In genomic region chr2:26316845-26317244, GRCh38 we compare ENCODE assay signal across 1 cellular context.
TF ChIP-seq lines count a peak whose summit lies in the region.

No MANE protein-coding gene starts in this region.

TF ChIP-seq in K562, 482 proteins besides CTCF, POLR2A, EP300 and RAD21:
- TF ChIP-seq HDAC2 (IDR thresholded peaks at IDR 0.05) (0 out of 2 replicates have a peak, but pooled peaks have one; percentile 40), FOXA3 (CRISPR knock-in tag; conservative IDR thresholded peaks at IDR 0.05 in 1 of 2, IDR thresholded peaks at IDR 0.05 in 1 of 2) (peak in 1 of 2 experiments; percentile 12; a peak in 1 of 4 replicates), SMARCE1 (IDR thresholded peaks at IDR 0.05) (peak; percentile 79; the same call in 1 of the 2 replicates), CBFA2T2 (conservative IDR thresholded peaks at IDR 0.05) (peak; percentile 83), CBFA2T3 (IDR thresholded peaks at IDR 0.05) (peak; percentile 89), MTA3 (IDR thresholded peaks at IDR 0.05; ENCODE audit: borderline replicate concordance) (peak; percentile 40; the same call in 1 of the 2 replicates), SLC30A9 (CRISPR knock-in tag; IDR thresholded peaks at IDR 0.05) (no peak), SMAD2 (IDR thresholded peaks at IDR 0.05; ENCODE audit: low read depth, low read length) (no peak), BACH1 (tag; IDR thresholded peaks at IDR 0.05) (no peak), PHB2 (IDR thresholded peaks at IDR 0.05; ENCODE audit: low read depth) (0 out of 2 replicates have a peak, but pooled peaks have one; percentile 22), SOX6 (IDR thresholded peaks at IDR 0.05) (peak; percentile 60; the same call in 1 of the 2 replicates), POLR2AphosphoS5 (IDR thresholded peaks at IDR 0.05; ENCODE audit: control insufficient read depth, insufficient read depth, low read depth, low read length) (peak; percentile 50; the same call in 1 of the 2 replicates), SMARCC2 (IDR thresholded peaks at IDR 0.05; ENCODE audit: low read depth) (peak; percentile 51; the same call in 1 of the 2 replicates), UBTF (IDR thresholded peaks at IDR 0.05; ENCODE audit: borderline replicate concordance in 1 of 2, low read depth in 2 of 2, low read length in 2 of 2) (peak in 1 of 2 experiments; percentile 50; a peak in 1 of 4 replicates), TCFL5 (CRISPR knock-in tag; conservative IDR thresholded peaks at IDR 0.05) (no peak), HDAC1 (IDR thresholded peaks at IDR 0.05) (peak in 1 of 2 experiments; percentile 66; a peak in 2 of 4 replicates), POLR3A (IDR thresholded peaks at IDR 0.05; ENCODE audit: borderline replicate concordance, extremely low read depth, insufficient read depth, insufficient read length) (no peak), GATA2 (CRISPR knock-in tag; IDR thresholded peaks at IDR 0.05) (peak; percentile 42; the same call in 1 of the 2 replicates), MYBL2 (IDR thresholded peaks at IDR 0.05; ENCODE audit: low read depth) (no peak), MYBL2 (CRISPR knock-in tag; IDR thresholded peaks at IDR 0.05; ENCODE audit: borderline replicate concordance) (no peak), MECOM (CRISPR knock-in tag; IDR thresholded peaks at IDR 0.05) (0 out of 2 replicates have a peak, but pooled peaks have one; percentile 35), SMARCA4 (IDR thresholded peaks at IDR 0.05) (peak; percentile 80), TFAP4 (CRISPR knock-in tag; IDR thresholded peaks at IDR 0.05; ENCODE audit: borderline replicate concordance) (peak; percentile 85; the same call in 1 of the 2 replicates), ARID1B (IDR thresholded peaks at IDR 0.05) (peak; percentile 94), TAL1 (IDR thresholded peaks at IDR 0.05) (peak; percentile 83), RCOR1 (IDR thresholded peaks at IDR 0.05; ENCODE audit: borderline replicate concordance in 1 of 2, low read depth in 2 of 2, low read length in 2 of 2) (peak in 1 of 2 experiments; percentile 73; a peak in 1 of 4 replicates), PRDM10 (IDR thresholded peaks at IDR 0.05; ENCODE audit: partially characterized antibody) (no peak), FOSL1 (tag; conservative IDR thresholded peaks at IDR 0.05) (no peak), CXXC5 (CRISPR knock-in tag; IDR thresholded peaks at IDR 0.05) (peak; percentile 51), NRF1 (conservative IDR thresholded peaks at IDR 0.05 in 1 of 2, IDR thresholded peaks at IDR 0.05 in 1 of 2) (peak in 1 of 2 experiments; percentile 28; a peak in 1 of 4 replicates), MBD2 (IDR thresholded peaks at IDR 0.05; ENCODE audit: borderline replicate concordance, low read depth) (0 out of 2 replicates have a peak, but pooled peaks have one; percentile 30), ZMIZ1 (IDR thresholded peaks at IDR 0.05; ENCODE audit: low read depth in 2 of 2, low read length in 2 of 2) (0 out of 4 replicates have a peak, but pooled peaks of 1 of the 2 experiments have one; percentile 22), TCF3 (CRISPR knock-in tag; IDR thresholded peaks at IDR 0.05) (peak; percentile 92), CTBP1 (IDR thresholded peaks at IDR 0.05; ENCODE audit: borderline replicate concordance) (peak; percentile 55; the same call in 1 of the 2 replicates), NFIC (IDR thresholded peaks at IDR 0.05) (peak; percentile 54), RREB1 (CRISPR knock-in tag; IDR thresholded peaks at IDR 0.05) (no peak), TRIM24 (IDR thresholded peaks at IDR 0.05) (peak in 1 of 2 experiments; percentile 67; a peak in 2 of 4 replicates), RFX7 (CRISPR knock-in tag; IDR thresholded peaks at IDR 0.05) (no peak), DPF2 (IDR thresholded peaks at IDR 0.05) (peak; percentile 74), TEAD4 (IDR thresholded peaks at IDR 0.05; ENCODE audit: low read length) (peak; percentile 80), TEAD4 (CRISPR knock-in tag; IDR thresholded peaks at IDR 0.05; ENCODE audit: borderline replicate concordance) (no peak), ZEB2 (IDR thresholded peaks at IDR 0.05) (peak; percentile 65), MTA2 (IDR thresholded peaks at IDR 0.05; ENCODE audit: low read depth) (peak; percentile 78), KLF16 (IDR thresholded peaks at IDR 0.05) (peak; percentile 69), BCOR (IDR thresholded peaks at IDR 0.05) (peak; percentile 37; the same call in 1 of the 2 replicates), ZNF449 (CRISPR knock-in tag; IDR thresholded peaks at IDR 0.05) (no peak), SMARCB1 (IDR thresholded peaks at IDR 0.05; ENCODE audit: insufficient read length, low read depth) (peak; percentile 55), SREBF1 (IDR thresholded peaks at IDR 0.05; ENCODE audit: borderline replicate concordance, low read depth, low read length) (no peak), NCOR1 (IDR thresholded peaks at IDR 0.05) (peak; percentile 77)
TF ChIP-seq in K562: peak in this region for 35.
